In the genomic region with DNA sequence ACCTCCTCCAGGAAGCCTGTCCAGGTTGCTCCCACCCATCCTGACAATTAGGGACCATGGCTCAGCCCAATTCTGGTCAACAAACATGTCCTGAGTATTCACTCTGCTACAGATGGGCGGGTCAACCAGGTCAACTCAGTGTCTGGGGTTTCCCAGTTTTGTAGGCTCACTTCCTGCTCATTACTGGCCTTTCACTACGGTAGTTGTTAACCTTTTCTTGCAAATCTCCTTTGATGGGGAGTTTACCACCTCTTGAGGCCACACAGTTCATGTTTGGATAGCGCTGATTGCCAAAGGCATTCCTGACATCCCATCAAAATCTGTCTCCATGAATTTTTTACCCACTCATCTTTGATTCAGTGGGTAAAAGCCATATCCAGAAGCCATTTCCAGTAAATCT, we compare ENCODE assay signal across 11 cellular contexts. TPM values are rescaled to one million over a fixed set of nuclear protein-coding genes. Genes with fewer than 3 reads are reported as not detected.
DNase-seq lines count a peak whose midpoint lies in the region; ATAC-seq and TF ChIP-seq lines count a peak whose summit lies in the region.
"Had no signal": no experiment of that assay in that cellular context is flagged by ENCODE, and none has a peak within 500 bp of the region (broad histone marks: within the 10 kb centered on the region; RNA-seq: fewer than 3 reads in every experiment).

No MANE protein-coding gene starts in this region.

- no peak for TF ChIP-seq EP300 in transverse colon (IDR thresholded peaks at IDR 0.05; ENCODE audit: low read depth)

- no peak for TF ChIP-seq POLR2A in transverse colon (IDR thresholded peaks at IDR 0.05)

- H3K4me1 ChIP-seq in transverse colon = peaks cover 11 to 28% (median 18%) of the 10 kb centered on the region in 4 donors

- in situ Hi-C loops in transverse colon (cut with MboI; ENCODE audit: low pct_ligation_motif_present in 1 of 4, low pct_unique_long_range_greater_than_20kb in 1 of 4, low sequenced_read_pairs in 3 of 4) = no loop called here

- intact Hi-C loops in left colon (cut with DNase I, micrococcal nuclease) (no loop called here), transverse colon (cut with DNase I; ENCODE audit: low total_unique reads) (no loop called here)

- no peak overlapping the region for H3K27ac ChIP-seq in transverse colon

- no peak overlapping the region for H3K4me3 ChIP-seq in transverse colon

- ATAC-seq in GM18508 (IDR thresholded peaks at IDR 0.05; ENCODE audit: insufficient read depth, unreplicated experiment) (peak; percentile 69), GM21447 (IDR thresholded peaks at IDR 0.05; ENCODE audit: unreplicated experiment) (peak; percentile 78), HG03108 (IDR thresholded peaks at IDR 0.05; ENCODE audit: unreplicated experiment) (peak; percentile 81), left colon (peak; percentile 27)
- ATAC-seq: activated CD8-positive, alpha-beta memory T cell treated with anti-CD3 and anti-CD28 coated beads, Interleukin-2, amount 10 ng/mL, durations not matched to agents 7 days and 5 days had no signal

- H3K27me3 ChIP-seq in transverse colon = no peaks in the 10 kb centered on the region

- no peak for TF ChIP-seq CTCF in transverse colon (IDR thresholded peaks at IDR 0.05)

- no peak for DNase-seq in left colon
- no peak for DNase-seq in HPDE6-E6E7 (ENCODE audit: extremely low spot score)
- no peak for DNase-seq in transverse colon
- DNase-seq in SW 1271 (lab: John Stamatoyannopoulos, UW) = no peak
- DNase-seq in occipital lobe (lab: John Stamatoyannopoulos, UW) = no peak
- DNase-seq: activated CD8-positive, alpha-beta memory T cell treated with anti-CD3 and anti-CD28 coated beads, Interleukin-2, amount 10 ng/mL, durations not matched to agents 7 days and 5 days; stimulated activated CD8-positive, alpha-beta memory T cell treated with anti-CD3 and anti-CD28 coated beads, Interleukin-4, amount 100 ng/mL, for 48 hours had no signal

- H3K9me3 ChIP-seq in transverse colon = no peaks in the 10 kb centered on the region

- no peaks in the 10 kb centered on the region for H3K36me3 ChIP-seq in transverse colon

- WGBS in transverse colon (ENCODE audit: low coverage in 1 of 2), 2 donors = 65 to 83% methylated on average over 2 to 3 of the region's 3 CpGs

RNA-seq across cellular contexts. Expression of a gene that starts 13.8 kb away (rescaled TPM):
- total RNA-seq in left colon (10 to 100 TPM; 15.4 to 16.4 TPM), transverse colon (10 to 100 TPM in 2 of 4 donors, 1 to 10 TPM in 2; 7.8 to 21.3 (median 9.6) TPM), occipital lobe (5.6 TPM)

RNA-seq across cellular contexts. Expression of a gene that starts 14.3 kb away (rescaled TPM):
- total RNA-seq in left colon = under 1 TPM in 1 of 2 donors, not detected in 1; 0.28 TPM
- under 1 TPM in 1 of 4 donors, not detected in 3; 0.14 TPM for total RNA-seq in transverse colon
- not detected for total RNA-seq in occipital lobe
- total RNA-seq: activated CD8-positive, alpha-beta memory T cell treated with anti-CD3 and anti-CD28 coated beads, Interleukin-2, amount 10 ng/mL, durations not matched to agents 7 days and 5 days had no signal

RNA-seq across cellular contexts. Expression of a gene that starts 27.4 kb away (rescaled TPM):
- total RNA-seq in left colon (not detected), transverse colon (under 1 TPM in 1 of 4 donors, not detected in 3; 0.64 TPM), occipital lobe (not detected)
- total RNA-seq: activated CD8-positive, alpha-beta memory T cell treated with anti-CD3 and anti-CD28 coated beads, Interleukin-2, amount 10 ng/mL, durations not matched to agents 7 days and 5 days; neural crest cell had no signal

RNA-seq across cellular contexts. Expression of a gene that starts 28.0 kb away (rescaled TPM):
- total RNA-seq in left colon (10 to 100 TPM; 56.0 to 59.4 TPM), transverse colon (10 to 100 TPM; 16.8 to 58.0 (median 38.9) TPM), occipital lobe (7.0 TPM)

RNA-seq across cellular contexts. Expression of a gene that starts 30.7 kb away (rescaled TPM):
- total RNA-seq in left colon = 1 to 10 TPM in 1 of 2 donors, under 1 TPM in 1; 0.15 to 1.5 TPM
- total RNA-seq in transverse colon = 1 to 10 TPM in 2 of 4 donors, under 1 TPM in 1, not detected in 1; 0.41 to 3.0 (median 1.9) TPM
- total RNA-seq in occipital lobe = 4.7 TPM

Comparison
In these comparisons a context has a peak if more than half of its experiments do, and no peak if none do; other contexts are left out.
1. ATAC-seq: peak in every context shown above with its lines; median percentile 81 in HG03108; 78 in GM21447; 69 in GM18508; 27 in left colon.